In the genomic region with DNA sequence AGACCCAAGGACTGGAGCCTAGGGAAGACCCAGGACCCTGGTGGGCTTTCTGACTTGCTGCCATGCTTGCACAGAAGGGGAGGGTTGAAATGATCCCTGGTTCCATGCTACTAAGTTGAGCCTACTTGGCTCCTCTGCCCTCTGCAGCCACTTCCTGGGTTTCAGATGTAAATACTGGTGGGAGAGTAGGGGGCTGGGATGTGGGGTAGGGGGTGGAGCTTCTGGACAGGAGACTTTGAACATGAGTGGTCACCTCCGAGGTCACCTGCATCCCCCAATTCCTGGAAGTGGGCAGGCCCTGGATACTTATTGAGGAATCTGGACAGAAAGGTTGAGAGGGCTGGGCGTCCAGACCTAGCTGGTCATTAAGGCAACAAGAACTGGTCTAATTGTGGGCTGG, we compare ENCODE assay signal across 15 cellular contexts. TPM values are rescaled to one million over a fixed set of nuclear protein-coding genes. Genes with fewer than 3 reads are reported as not detected.
DNase-seq lines count a peak whose midpoint lies in the region; ATAC-seq and TF ChIP-seq lines count a peak whose summit lies in the region.
"Had no signal": no experiment of that assay in that cellular context is flagged by ENCODE, and none has a peak within 500 bp of the region (broad histone marks: within the 10 kb centered on the region; RNA-seq: fewer than 3 reads in every experiment).

No MANE protein-coding gene starts in this region.

- H3K4me3 Mint-ChIP-seq in activated CD4-positive, alpha-beta T cell treated with anti-CD3 and anti-CD28 coated beads, Interleukin-2, amount 10 ng/mL, durations not matched to agents 7 days and 5 days: peak overlapping the region; percentile 70
- peak overlapping the region in 3 of 4 donors; percentile 63 to 75 (median 67) for H3K4me3 Mint-ChIP-seq in IgD-negative memory B cell
- peak overlapping the region in 1 of 2 experiments; percentile 79; a peak in 3 of 5 replicates for H3K4me3 Mint-ChIP-seq in H9

- peaks cover 58% of the 10 kb centered on the region for H3K4me1 Mint-ChIP-seq in activated CD4-positive, alpha-beta T cell treated with anti-CD3 and anti-CD28 coated beads, Interleukin-2, amount 10 ng/mL, durations not matched to agents 7 days and 5 days
- H3K4me1 Mint-ChIP-seq in IgD-negative memory B cell (peaks cover 0 to 11% (median 7%) of the 10 kb centered on the region in 3 donors), H9 (peaks cover 16 to 30% of the 10 kb centered on the region in 2 experiments)

- TF ChIP-seq EP300 in sigmoid colon (IDR thresholded peaks at IDR 0.05): no peak

- no peaks in the 10 kb centered on the region for H3K79me1 ChIP-seq in H9 (ENCODE audit: insufficient read depth, low read depth, low read length, poor library complexity, severe bottlenecking)

- no peak overlapping the region for H2AK5ac ChIP-seq in H9 (ENCODE audit: insufficient read length, low read length)

- ATAC-seq in HG02759 (IDR thresholded peaks at IDR 0.05; ENCODE audit: unreplicated experiment): no peak
- ATAC-seq: foreskin keratinocyte had no signal

- H3K14ac ChIP-seq in H9 (ENCODE audit: insufficient read depth, low read length): no peak overlapping the region

- no peak for TF ChIP-seq POLR2A in sigmoid colon (IDR thresholded peaks at IDR 0.05)

- no peak overlapping the region for H2BK5ac ChIP-seq in H9 (ENCODE audit: insufficient read length, low read length)

- 52% methylated on average over 2 of the region's 2 CpGs for WGBS in hepatocyte (ENCODE audit: low lambda C conversion rate, missing lambda C conversion rate)
- WGBS in sigmoid colon, 2 donors: 45 to 91% methylated on average over 2 of the region's 2 CpGs
- no CpG with 5 or more reads among the region's 2 CpGs for WGBS in H9 (ENCODE audit: extremely low coverage, insufficient read length, low lambda C conversion rate)

- no peaks in the 10 kb centered on the region for H3K9me3 Mint-ChIP-seq in activated CD4-positive, alpha-beta T cell treated with anti-CD3 and anti-CD28 coated beads, Interleukin-2, amount 10 ng/mL, durations not matched to agents 7 days and 5 days
- H3K9me3 Mint-ChIP-seq in IgD-negative memory B cell (no peaks in the 10 kb centered on the region), H9 (no peaks in the 10 kb centered on the region)
- H3K9me3 Mint-ChIP-seq: activated naive CD4-positive, alpha-beta T cell treated with anti-CD3 and anti-CD28 coated beads for 36 hours had no signal

- H3K9me3 ChIP-seq in hepatocyte (ENCODE audit: low read depth) (no peaks in the 10 kb centered on the region), sigmoid colon (no peaks in the 10 kb centered on the region), H9 (ENCODE audit: control insufficient read depth, low read depth, low read length) (no peaks in the 10 kb centered on the region)

- H4K20me1 ChIP-seq in hepatocyte (ENCODE audit: insufficient read depth, poor library complexity, severe bottlenecking) (peaks cover 8% of the 10 kb centered on the region), H9 (ENCODE audit: control insufficient read depth, insufficient read depth, insufficient read length) (no peaks in the 10 kb centered on the region)

- TF ChIP-seq CTCF in hepatocyte (IDR thresholded peaks at IDR 0.05; ENCODE audit: poor library complexity) (no peak), sigmoid colon (IDR thresholded peaks at IDR 0.05) (no peak), H9 (conservative IDR thresholded peaks at IDR 0.05) (no peak)

- H3K27ac ChIP-seq in hepatocyte (no peak overlapping the region), sigmoid colon (peak overlapping the region in 3 of 4 donors; percentile 99 to 100 (median 99)), H9 (ENCODE audit: insufficient read length, low read depth, low read length) (no peak overlapping the region)
- H3K27ac ChIP-seq: foreskin keratinocyte had no signal

- H3K4me3 ChIP-seq in hepatocyte (no peak overlapping the region), sigmoid colon (no peak overlapping the region)

- no peak overlapping the region for H2BK12ac ChIP-seq in H9 (ENCODE audit: insufficient read length, low read depth, low read length)

- H3K36me3 ChIP-seq in hepatocyte (replicated peaks; ENCODE audit: insufficient read depth, low read depth) (no peaks in the 10 kb centered on the region), sigmoid colon (no peaks in the 10 kb centered on the region)

- peaks cover 25% of the 10 kb centered on the region for H3K23me2 ChIP-seq in H9 (ENCODE audit: insufficient read length, low read depth, low read length, poor library complexity, severe bottlenecking)

- H3K36me3 Mint-ChIP-seq in activated CD4-positive, alpha-beta T cell treated with anti-CD3 and anti-CD28 coated beads, Interleukin-2, amount 10 ng/mL, durations not matched to agents 7 days and 5 days (ENCODE audit: low read depth): no peaks in the 10 kb centered on the region
- H3K36me3 Mint-ChIP-seq in IgD-negative memory B cell: no peaks in the 10 kb centered on the region
- H3K36me3 Mint-ChIP-seq in H9 (ENCODE audit: insufficient read depth in 1 of 3, low read depth in 3 of 3): peaks cover 0 to 2% (median 0%) of the 10 kb centered on the region in 3 experiments; a peak in 1 of 7 replicates

- no peak overlapping the region for H4K91ac ChIP-seq in H9 (ENCODE audit: insufficient read length, low read depth, low read length)

- H3K23ac ChIP-seq in H9 (ENCODE audit: insufficient read length, low read depth, low read length): no peak overlapping the region

- H2BK120ac ChIP-seq in H9 (ENCODE audit: low read depth, low read length, poor library complexity, severe bottlenecking): no peak overlapping the region

- no peak overlapping the region for H3K27ac Mint-ChIP-seq in activated CD4-positive, alpha-beta T cell treated with anti-CD3 and anti-CD28 coated beads, Interleukin-2, amount 10 ng/mL, durations not matched to agents 7 days and 5 days
- peak overlapping the region in 1 of 3 donors; percentile 50 for H3K27ac Mint-ChIP-seq in IgD-negative memory B cell
- peak overlapping the region in 1 of 3 experiments; percentile 52; a peak in 1 of 7 replicates for H3K27ac Mint-ChIP-seq in H9

- H4K8ac ChIP-seq in H9 (replicated peaks; ENCODE audit: insufficient read length, low read depth, low read length): no peak overlapping the region

- H3K56ac ChIP-seq in H9 (ENCODE audit: insufficient read length, low read depth, low read length): no peak overlapping the region

- no peak overlapping the region for H3K4ac ChIP-seq in H9 (ENCODE audit: low read depth, low read length)

- no peak overlapping the region for H4K5ac ChIP-seq in H9 (ENCODE audit: insufficient read length, low read depth, low read length)

- H2AFZ ChIP-seq in hepatocyte (no peak overlapping the region), H9 (ENCODE audit: low read length) (no peak overlapping the region)

- no peak overlapping the region for H2BK20ac ChIP-seq in H9 (ENCODE audit: low read depth, low read length, poor library complexity, severe bottlenecking)

- CTCF ChIA-PET in activated CD4-positive, alpha-beta T cell treated with anti-CD3 and anti-CD28 coated beads, Interleukin-2, amount 10 ng/mL, durations not matched to agents 7 days and 5 days (lab: Charles Lee): interaction anchor here (0.6 to 1.2 kb wide), 2 partner anchors 20 to 1036 kb away, joined by 3 to 4 read pairs; no protein-coding TSS in a partner anchor

- intact Hi-C loops in sigmoid colon (cut with DNase I): loop anchor here (5.0 to 10.0 kb wide), 6 partner anchors 111 to 1019 kb away; no protein-coding TSS in a partner anchor

- no peak overlapping the region for H3K9ac ChIP-seq in H9 (ENCODE audit: extremely low read depth, insufficient read length, low read length)

- H3K27me3 ChIP-seq in hepatocyte (no peaks in the 10 kb centered on the region), sigmoid colon (no peaks in the 10 kb centered on the region), H9 (ENCODE audit: insufficient read depth, low read length) (no peaks in the 10 kb centered on the region; the same call in 1 of the 2 replicates)

- DNase-seq in activated CD4-positive, alpha-beta T cell treated with anti-CD3 and anti-CD28 coated beads, Interleukin-2, amount 10 ng/mL, durations not matched to agents 7 days and 5 days: no peak
- no peak for DNase-seq in activated CD4-positive, alpha-beta T cell treated with anti-CD3 and anti-CD28 coated beads, Interleukin-2, amount 50 U/mL, for 48 hours
- DNase-seq in hepatocyte (ENCODE audit: low spot score): no peak
- peak; percentile 57 for DNase-seq in sigmoid colon
- DNase-seq in 8988T: no peak
- DNase-seq in H9: no peak
- DNase-seq: foreskin keratinocyte; KBM-7; midbrain; NCI-H1105; NK-92 treated with Interleukin-12 subunit alpha and Interleukin-12 subunit beta, amount 100 ng/mL, for 24 hours; SIG-M5 had no signal

- H3K27me3 Mint-ChIP-seq in activated CD4-positive, alpha-beta T cell treated with anti-CD3 and anti-CD28 coated beads, Interleukin-2, amount 10 ng/mL, durations not matched to agents 7 days and 5 days: peaks cover 6% of the 10 kb centered on the region
- H3K27me3 Mint-ChIP-seq in IgD-negative memory B cell (peaks cover 9% of the 10 kb centered on the region), H9 (ENCODE audit: low read depth) (peaks cover 30% of the 10 kb centered on the region)

- H3K4me2 ChIP-seq in hepatocyte: peak overlapping the region; percentile 88
- H3K4me2 ChIP-seq in H9 (ENCODE audit: insufficient read depth, insufficient read length, low read length): no peak overlapping the region

- no peak overlapping the region for H2BK15ac ChIP-seq in H9 (ENCODE audit: low read depth, low read length)

- H3K4me1 ChIP-seq in hepatocyte (ENCODE audit: insufficient read depth) (peaks cover 19% of the 10 kb centered on the region), sigmoid colon (peaks cover 2 to 22% (median 16%) of the 10 kb centered on the region in 4 donors), H9 (ENCODE audit: insufficient read depth, low read length) (peaks cover 7% of the 10 kb centered on the region; the same call in 1 of the 2 replicates)
- H3K4me1 ChIP-seq: foreskin keratinocyte had no signal

- H3K79me2 ChIP-seq in hepatocyte (peaks cover 21% of the 10 kb centered on the region), H9 (ENCODE audit: insufficient read depth, low read length) (peaks cover 5% of the 10 kb centered on the region; the same call in 1 of the 2 replicates)

- no peaks in the 10 kb centered on the region for H3K9me2 ChIP-seq in hepatocyte (replicated peaks; ENCODE audit: insufficient read depth)

- no peak overlapping the region for H3K18ac ChIP-seq in H9 (ENCODE audit: insufficient read length, low read depth, low read length)

- no peak overlapping the region for H3T11ph ChIP-seq in H9 (ENCODE audit: low read length)

- POLR2A ChIA-PET in activated CD4-positive, alpha-beta T cell treated with anti-CD3 and anti-CD28 coated beads, Interleukin-2, amount 10 ng/mL, durations not matched to agents 7 days and 5 days (lab: Charles Lee): no interaction called here

RNA-seq across cellular contexts. Expression of a gene that starts 2.9 kb away (rescaled TPM):
- total RNA-seq in activated CD4-positive, alpha-beta T cell treated with anti-CD3 and anti-CD28 coated beads, Interleukin-2, amount 10 ng/mL, durations not matched to agents 7 days and 5 days: 10 to 100 TPM; 27.8 to 31.5 TPM
- 4.6 TPM for polyA plus RNA-seq in IgD-negative memory B cell
- 16.5 and 30.9 TPM in 2 replicates for total RNA-seq in hepatocyte
- polyA plus RNA-seq in hepatocyte: 32.4 and 34.4 TPM in 2 replicates
- 10 to 100 TPM; 26.5 to 49.3 (median 37.5) TPM for total RNA-seq in sigmoid colon
- 10 to 100 TPM; 17.4 to 31.5 (median 25.4) TPM for polyA plus RNA-seq in sigmoid colon
- 31.8 and 36.9 TPM in 2 replicates for total RNA-seq in H9 (2021)

Comparison
In these comparisons a context has a peak if more than half of its experiments do, and no peak if none do; other contexts are left out.
1. H3K27ac ChIP-seq: peak in sigmoid colon (3 of 4); none in hepatocyte (single experiment) and H9 (single experiment).